22 cellular contexts compared by ENCODE assay signal in genomic region chr14:89640141-89640540, GRCh38.
A peak's percentile ranks its signal among the peaks of the same experiment; 100 is the strongest.
DNase-seq lines count a peak whose midpoint lies in the region; ATAC-seq and TF ChIP-seq lines count a peak whose summit lies in the region.
"Had no signal": no experiment of that assay in that cellular context is flagged by ENCODE, and none has a peak within 500 bp of the region (broad histone marks: within the 10 kb centered on the region; RNA-seq: fewer than 3 reads in every experiment).

No MANE protein-coding gene starts in this region.

- no peaks in the 10 kb centered on the region for H3K36me3 Mint-ChIP-seq in activated CD4-positive, alpha-beta memory T cell treated with anti-CD3 and anti-CD28 coated beads for 36 hours
- H3K36me3 Mint-ChIP-seq in activated CD4-positive, alpha-beta memory T cell treated with anti-CD3 and anti-CD28 coated beads, Interleukin-2, amount 10 ng/mL, durations not matched to agents 7 days and 5 days (ENCODE audit: low read depth): peaks cover 19% of the 10 kb centered on the region
- no peaks in the 10 kb centered on the region for H3K36me3 Mint-ChIP-seq in HFFc6 (ENCODE audit: low read depth)

- peaks cover 54% of the 10 kb centered on the region for H3K4me1 Mint-ChIP-seq in activated CD4-positive, alpha-beta memory T cell treated with anti-CD3 and anti-CD28 coated beads for 36 hours (ENCODE audit: low read depth)
- peaks cover 43% of the 10 kb centered on the region for H3K4me1 Mint-ChIP-seq in activated CD4-positive, alpha-beta memory T cell treated with anti-CD3 and anti-CD28 coated beads, Interleukin-2, amount 10 ng/mL, durations not matched to agents 7 days and 5 days
- peaks cover 19% of the 10 kb centered on the region for H3K4me1 Mint-ChIP-seq in HFFc6 (ENCODE audit: low read depth)
- H3K4me1 Mint-ChIP-seq: CD14-positive monocyte had no signal

- H3K4me2 ChIP-seq in osteoblast (ENCODE audit: insufficient read depth, low read length) (no peak overlapping the region), PC-3 (ENCODE audit: low read length) (no peak overlapping the region)
- H3K4me2 ChIP-seq: SK-N-SH had no signal

- H3K36me3 ChIP-seq in adipocyte (ENCODE audit: control insufficient read depth, insufficient read depth, low read length, severe bottlenecking): no peaks in the 10 kb centered on the region
- no peaks in the 10 kb centered on the region for H3K36me3 ChIP-seq in osteoblast (ENCODE audit: insufficient read depth, low read length)
- no peaks in the 10 kb centered on the region for H3K36me3 ChIP-seq in PC-3 (ENCODE audit: low read depth, low read length)
- H3K36me3 ChIP-seq: HAP-1, prostate gland, upper lobe of right lung had no signal

- H3K4me1 ChIP-seq in adipocyte (ENCODE audit: control insufficient read depth, insufficient read depth, low read length) (peaks cover 6% of the 10 kb centered on the region), osteoblast (ENCODE audit: insufficient read depth, low read length) (no peaks in the 10 kb centered on the region), PC-3 (ENCODE audit: insufficient read depth, low read length) (no peaks in the 10 kb centered on the region)
- H3K4me1 ChIP-seq: prostate gland, upper lobe of right lung had no signal

- peak overlapping the region; percentile 7 for H2AFZ ChIP-seq in osteoblast (ENCODE audit: low read length)
- no peak overlapping the region for H2AFZ ChIP-seq in PC-3 (ENCODE audit: low read length)

- in situ Hi-C loops in GM13977 (cut with MboI; ENCODE audit: low pct_unique_long_range_greater_than_20kb, low sequenced_read_pairs, unreplicated experiment): no loop called here

- peak overlapping the region; percentile 41 for H3K27ac Mint-ChIP-seq in activated CD4-positive, alpha-beta memory T cell treated with anti-CD3 and anti-CD28 coated beads for 36 hours
- no peak overlapping the region for H3K27ac Mint-ChIP-seq in activated CD4-positive, alpha-beta memory T cell treated with anti-CD3 and anti-CD28 coated beads, Interleukin-2, amount 10 ng/mL, durations not matched to agents 7 days and 5 days
- H3K27ac Mint-ChIP-seq in HFFc6: peak overlapping the region; percentile 17; the same call in 1 of the 2 replicates

- no peaks in the 10 kb centered on the region for H3K27me3 Mint-ChIP-seq in activated CD4-positive, alpha-beta memory T cell treated with anti-CD3 and anti-CD28 coated beads for 36 hours
- H3K27me3 Mint-ChIP-seq in activated CD4-positive, alpha-beta memory T cell treated with anti-CD3 and anti-CD28 coated beads, Interleukin-2, amount 10 ng/mL, durations not matched to agents 7 days and 5 days: no peaks in the 10 kb centered on the region
- peaks cover 2% of the 10 kb centered on the region; the same call in 1 of the 2 replicates for H3K27me3 Mint-ChIP-seq in HFFc6 (ENCODE audit: insufficient read depth)
- H3K27me3 Mint-ChIP-seq: effector memory CD8-positive, alpha-beta T cell; naive B cell had no signal

- H4K20me1 ChIP-seq in osteoblast (ENCODE audit: insufficient read depth, low read length) (no peaks in the 10 kb centered on the region), PC-3 (ENCODE audit: low read length) (no peaks in the 10 kb centered on the region)

- H3K9me2 ChIP-seq in PC-3 (replicated peaks; ENCODE audit: low read length): no peaks in the 10 kb centered on the region
- H3K9me2 ChIP-seq: SK-N-SH had no signal

- ATAC-seq in PC-3: no peak
- ATAC-seq: effector memory CD8-positive, alpha-beta T cell; Panc1; upper lobe of right lung had no signal

- no peak for TF ChIP-seq CTCF in HFFc6 (IDR thresholded peaks at IDR 0.05)
- no peak for TF ChIP-seq CTCF in osteoblast (IDR thresholded peaks at IDR 0.05; ENCODE audit: extremely low read depth, low read depth, low read length)
- TF ChIP-seq CTCF in PC-3 (conservative IDR thresholded peaks at IDR 0.05; ENCODE audit: low read depth, low read length): no peak
- no peak for TF ChIP-seq CTCF in GM13977 (IDR thresholded peaks at IDR 0.05; ENCODE audit: extremely low read depth, insufficient read depth, missing control alignments)

- intact Hi-C loops in activated CD4-positive, alpha-beta memory T cell treated with anti-CD3 and anti-CD28 coated beads for 36 hours (cut with micrococcal nuclease): no loop called here
- intact Hi-C loops in PC-3 (cut with micrococcal nuclease): no loop called here

- DNase-seq in activated CD4-positive, alpha-beta memory T cell treated with anti-CD3 and anti-CD28 coated beads for 36 hours: no peak
- no peak for DNase-seq in activated CD4-positive, alpha-beta memory T cell treated with anti-CD3 and anti-CD28 coated beads, Interleukin-2, amount 10 ng/mL, durations not matched to agents 7 days and 5 days
- no peak for DNase-seq in HFFc6
- DNase-seq in adipocyte (ENCODE audit: low read depth): peak; percentile 17
- no peak for DNase-seq in osteoblast (ENCODE audit: insufficient read length, low spot score, missing footprints)
- no peak for DNase-seq in PC-3
- no peak for DNase-seq in GM13977 (ENCODE audit: low spot score)
- no peak for DNase-seq in SIG-M5 treated with dmso at 0.1 percent for 504 hours (lab: John Stamatoyannopoulos, UW; ENCODE audit: unreplicated experiment)
- DNase-seq: DMS79; effector memory CD8-positive, alpha-beta T cell; Kasumi-1; mammary epithelial cell; naive B cell; NCI-H748 treated with DMSO at 0.1 percent for 48 hours; SK-N-SH; stimulated activated naive CD4-positive, alpha-beta T cell; upper lobe of right lung had no signal

- no peak overlapping the region for H3K4me3 Mint-ChIP-seq in activated CD4-positive, alpha-beta memory T cell treated with anti-CD3 and anti-CD28 coated beads for 36 hours
- no peak overlapping the region for H3K4me3 Mint-ChIP-seq in activated CD4-positive, alpha-beta memory T cell treated with anti-CD3 and anti-CD28 coated beads, Interleukin-2, amount 10 ng/mL, durations not matched to agents 7 days and 5 days
- H3K4me3 Mint-ChIP-seq in HFFc6: no peak overlapping the region
- H3K4me3 Mint-ChIP-seq: CD14-positive monocyte, naive B cell had no signal

- H3K4me3 ChIP-seq in adipocyte (ENCODE audit: low read length): no peak overlapping the region
- no peak overlapping the region for H3K4me3 ChIP-seq in osteoblast (ENCODE audit: insufficient read depth, low read length)
- no peak overlapping the region for H3K4me3 ChIP-seq in PC-3 (ENCODE audit: low read length)
- H3K4me3 ChIP-seq: HAP-1, prostate gland, upper lobe of right lung had no signal

- H3K9me3 ChIP-seq in adipocyte (ENCODE audit: control insufficient read depth, low read length): no peaks in the 10 kb centered on the region
- no peaks in the 10 kb centered on the region for H3K9me3 ChIP-seq in osteoblast (ENCODE audit: low read depth, low read length)
- H3K9me3 ChIP-seq in PC-3 (ENCODE audit: low read length): no peaks in the 10 kb centered on the region
- H3K9me3 ChIP-seq: HAP-1, prostate gland, SK-N-SH, upper lobe of right lung had no signal

- H3K9me3 Mint-ChIP-seq in activated CD4-positive, alpha-beta memory T cell treated with anti-CD3 and anti-CD28 coated beads for 36 hours: no peaks in the 10 kb centered on the region
- H3K9me3 Mint-ChIP-seq in activated CD4-positive, alpha-beta memory T cell treated with anti-CD3 and anti-CD28 coated beads, Interleukin-2, amount 10 ng/mL, durations not matched to agents 7 days and 5 days: peaks cover 12% of the 10 kb centered on the region
- no peaks in the 10 kb centered on the region for H3K9me3 Mint-ChIP-seq in HFFc6
- H3K9me3 Mint-ChIP-seq: effector memory CD8-positive, alpha-beta T cell had no signal

- H3K27ac ChIP-seq in osteoblast (ENCODE audit: low read depth, low read length): no peak overlapping the region
- H3K27ac ChIP-seq in PC-3 (ENCODE audit: low read length): no peak overlapping the region
- H3K27ac ChIP-seq: prostate gland, upper lobe of right lung, VCaP had no signal

- H3F3A ChIP-seq in PC-3 (ENCODE audit: low read length, unreplicated experiment): no peaks in the 10 kb centered on the region

- CTCF ChIA-PET in activated CD4-positive, alpha-beta memory T cell treated with anti-CD3 and anti-CD28 coated beads for 36 hours (lab: Charles Lee): no interaction called here
- CTCF ChIA-PET in activated CD4-positive, alpha-beta memory T cell treated with anti-CD3 and anti-CD28 coated beads, Interleukin-2, amount 10 ng/mL, durations not matched to agents 7 days and 5 days (lab: Charles Lee): no interaction called here
- CTCF ChIA-PET in PC-3 (lab: Charles Lee): no interaction called here

- H3K9ac ChIP-seq in adipocyte (ENCODE audit: low read length): no peak overlapping the region
- H3K9ac ChIP-seq in PC-3 (ENCODE audit: low read length): no peak overlapping the region
- H3K9ac ChIP-seq: SK-N-SH had no signal

- H3K27me3 ChIP-seq in adipocyte (replicated peaks; ENCODE audit: control insufficient read depth, insufficient read depth, low read length) (no peaks in the 10 kb centered on the region), osteoblast (ENCODE audit: insufficient read depth, low read length) (no peaks in the 10 kb centered on the region), PC-3 (ENCODE audit: low read length) (peaks cover 15% of the 10 kb centered on the region)
- H3K27me3 ChIP-seq: upper lobe of right lung had no signal

- H3K79me2 ChIP-seq in osteoblast (ENCODE audit: insufficient read depth, low read length) (no peaks in the 10 kb centered on the region), PC-3 (ENCODE audit: low read length) (no peaks in the 10 kb centered on the region)

- POLR2A ChIA-PET in activated CD4-positive, alpha-beta memory T cell treated with anti-CD3 and anti-CD28 coated beads for 36 hours (lab: Charles Lee): interaction anchor here (2.1 kb wide), 1 partner anchor 111 kb away, joined by 9 read pairs; no protein-coding TSS in a partner anchor
- POLR2A ChIA-PET in activated CD4-positive, alpha-beta memory T cell treated with anti-CD3 and anti-CD28 coated beads, Interleukin-2, amount 10 ng/mL, durations not matched to agents 7 days and 5 days (lab: Charles Lee): interaction anchor here (7.4 kb wide), 1 partner anchor 21 kb away, joined by 113 read pairs; no protein-coding TSS in a partner anchor
- POLR2A ChIA-PET in PC-3 (lab: Charles Lee; ENCODE audit: unreplicated experiment): no interaction called here

- no TSS peak for BruUV-seq in PC-3 (replicated peaks; lab: Mats Ljungman, UMichigan)
